ENCODE assay signal across 20 cellular contexts in genomic region chr1:1971017-1971416, GRCh38. TPM values are rescaled to one million over a fixed set of nuclear protein-coding genes. Genes with fewer than 3 reads are reported as not detected.
DNase-seq lines count a peak whose midpoint lies in the region; ATAC-seq, FAIRE-seq and TF ChIP-seq lines count a peak whose summit lies in the region.
"Had no signal": no experiment of that assay in that cellular context is flagged by ENCODE, and none has a peak within 500 bp of the region (broad histone marks: within the 10 kb centered on the region; RNA-seq: fewer than 3 reads in every experiment).

No MANE protein-coding gene starts in this region.

- H3K27me3 ChIP-seq in K562 (ENCODE audit: control insufficient read depth in 2 of 2, insufficient read depth in 2 of 2, low read length in 2 of 2): peaks cover 40 to 79% of the 10 kb centered on the region in 2 experiments
- H3K27me3 ChIP-seq in neuronal stem cell (ENCODE audit: control insufficient read depth in 3 of 3, insufficient read depth in 3 of 3, low read depth in 1 of 3, low read length in 3 of 3): peaks cover 0 to 18% (median 2%) of the 10 kb centered on the region in 3 experiments

- H3K79me2 ChIP-seq in K562 (ENCODE audit: control insufficient read depth, insufficient read depth, low read length): no peaks in the 10 kb centered on the region

- H3K4me3 ChIP-seq in K562 (no peak overlapping the region), neuronal stem cell (ENCODE audit: low read length in 2 of 2) (peak overlapping the region in 1 of 2 donors; percentile 63)
- H3K4me3 ChIP-seq: A549, GM23338 had no signal

- H3K4me1 Mint-ChIP-seq in CD14-positive monocyte: peaks cover 3% of the 10 kb centered on the region

- DNase-seq in HTR-8/SVneo (ENCODE audit: insufficient read length, low spot score) (no peak), K562 (ENCODE audit: extremely low read depth in 1 of 4, low spot score in 3 of 4) (no peak), neuronal stem cell (ENCODE audit: low spot score) (no peak), CD14-positive monocyte (ENCODE audit: low spot score) (no peak), NCI-H2081 (lab: John Stamatoyannopoulos, UW) (no peak)
- DNase-seq: BE2C; CD8-positive, alpha-beta T cell; COR-L47; DMS153; DMS79 treated with DMSO at 0.1 percent for 48 hours; EL; H9 had no signal

- H3K4me3 Mint-ChIP-seq in CD14-positive monocyte: no peak overlapping the region
- H3K4me3 Mint-ChIP-seq: CD8-positive, alpha-beta T cell; GM23338 had no signal

- no peak overlapping the region for H2BK120ac ChIP-seq in neuronal stem cell (ENCODE audit: low read depth, low read length)

- no peak overlapping the region for H3K4ac ChIP-seq in neuronal stem cell (ENCODE audit: low read length)

- H3K9ac ChIP-seq in K562 (ENCODE audit: insufficient read depth in 1 of 2, low read depth in 2 of 2, low read length in 2 of 2) (no peak overlapping the region), neuronal stem cell (ENCODE audit: low read depth, low read length, poor library complexity) (peak overlapping the region; percentile 82)

- ATAC-seq in K562: no peak
- ATAC-seq: A549; CD8-positive, alpha-beta T cell; GM23338 had no signal

- CTCF ChIA-PET in K562 (lab: Yijun Ruan, JAX; ENCODE audit: low intra/inter-chr PET ratio): no interaction called here

- H2AFZ ChIP-seq in K562 (ENCODE audit: low read depth, low read length) (no peak overlapping the region), neuronal stem cell (ENCODE audit: low read length) (no peak overlapping the region)
- H2AFZ ChIP-seq: GM23338 had no signal

- peaks cover 7 to 10% (median 8%) of the 10 kb centered on the region in 3 donors for H3K27me3 Mint-ChIP-seq in CD14-positive monocyte (ENCODE audit: low read depth in 3 of 3)

- BruUV-seq in K562 (replicated peaks; lab: Mats Ljungman, UMichigan): no TSS peak

- peak overlapping the region; percentile 11 for H3K18ac ChIP-seq in neuronal stem cell (ENCODE audit: low read length)

- TF ChIP-seq RAD21 in K562 (CRISPR knock-in tag; conservative IDR thresholded peaks at IDR 0.05 in 1 of 2, IDR thresholded peaks at IDR 0.05 in 1 of 2): no peak

- peaks cover 0 to 13% (median 2%) of the 10 kb centered on the region in 7 donors for H3K9me3 Mint-ChIP-seq in CD14-positive monocyte
- H3K9me3 Mint-ChIP-seq: CD8-positive, alpha-beta T cell had no signal

- H3K4me2 ChIP-seq in K562 (ENCODE audit: insufficient read depth, low read length) (no peak overlapping the region), neuronal stem cell (ENCODE audit: insufficient read depth, low read length, poor library complexity, severe bottlenecking) (no peak overlapping the region)
- H3K4me2 ChIP-seq: A549, GM23338 had no signal

- TF ChIP-seq CTCF in K562 (IDR thresholded peaks at IDR 0.05 in 2 of 3, conservative IDR thresholded peaks at IDR 0.05 in 1 of 3; ENCODE audit: insufficient read depth in 2 of 3, low read depth in 1 of 3, low read length in 3 of 3) (no peak), CD14-positive monocyte (IDR thresholded peaks at IDR 0.05) (no peak)

- TF ChIP-seq POLR2A in K562 (conservative IDR thresholded peaks at IDR 0.05): no peak

- WGBS in K562 (ENCODE audit: insufficient coverage, low coverage, missing lambda C conversion rate): 29% methylated on average over 17 of the region's 17 CpGs
- no CpG with 5 or more reads among the region's 17 CpGs for WGBS in neuronal stem cell (ENCODE audit: extremely low coverage in 2 of 2, insufficient read length in 2 of 2, insufficient replicate concordance in 1 of 2), 2 donors

- peak overlapping the region; percentile 51 for H2BK12ac ChIP-seq in neuronal stem cell (ENCODE audit: low read length)

- H3K23ac ChIP-seq in neuronal stem cell (ENCODE audit: low read depth, low read length, poor library complexity): peak overlapping the region; percentile 90

- FAIRE-seq in HTR-8/SVneo (lab: Jason Lieb, UNC): peak; percentile 98
- no peak for FAIRE-seq in K562 (lab: Jason Lieb, UNC)
- FAIRE-seq: A549, D721Med, G401.6, GM12892 had no signal

- in situ Hi-C loops in K562 (cut with MboI): no loop called here

- peak overlapping the region; percentile 92 for H3K14ac ChIP-seq in neuronal stem cell (ENCODE audit: low read length)

- no peaks in the 10 kb centered on the region for H3K36me3 Mint-ChIP-seq in CD14-positive monocyte
- H3K36me3 Mint-ChIP-seq: CD8-positive, alpha-beta T cell had no signal

- H3K4me1 ChIP-seq in K562 (replicated peaks in 1 of 2; ENCODE audit: control insufficient read depth in 2 of 2, insufficient read depth in 2 of 2, low read length in 2 of 2) (peaks cover 0 to 35% of the 10 kb centered on the region in 2 experiments; a peak in 1 of 5 replicates), neuronal stem cell (ENCODE audit: control insufficient read depth in 2 of 2, insufficient read depth in 1 of 2, low read depth in 1 of 2, low read length in 2 of 2) (peaks cover 0 to 12% of the 10 kb centered on the region in 2 donors)
- H3K4me1 ChIP-seq: A549, BE2C had no signal

- POLR2A ChIA-PET in K562 (lab: Yijun Ruan, JAX): no interaction called here

- peaks cover 9% of the 10 kb centered on the region for H3K9me3 ChIP-seq in K562 (replicated peaks; ENCODE audit: control insufficient read depth, insufficient read depth, low read depth, low read length)
- H3K9me3 ChIP-seq in neuronal stem cell (replicated peaks in 1 of 2; ENCODE audit: control insufficient read depth in 2 of 2, insufficient read depth in 1 of 2, low read depth in 1 of 2, low read length in 2 of 2): peaks cover 7 to 12% of the 10 kb centered on the region in 2 donors
- H3K9me3 ChIP-seq: A549 had no signal

- intact Hi-C loops in K562 (cut with micrococcal nuclease): no loop called here
- intact Hi-C loops in CD14-positive monocyte (cut with micrococcal nuclease): no loop called here

- H4K20me1 ChIP-seq in K562 (replicated peaks; ENCODE audit: control insufficient read depth, insufficient read depth, low read length): peaks cover 7% of the 10 kb centered on the region; the same call in 1 of the 2 replicates

- H3K36me3 ChIP-seq in K562 (ENCODE audit: control insufficient read depth, insufficient read depth, low read length) (no peaks in the 10 kb centered on the region), neuronal stem cell (replicated peaks in 1 of 2; ENCODE audit: control insufficient read depth in 2 of 2, insufficient read depth in 2 of 2, low read length in 2 of 2) (no peaks in the 10 kb centered on the region)
- H3K36me3 ChIP-seq: BE2C had no signal

- no peak overlapping the region for H3K27ac Mint-ChIP-seq in CD14-positive monocyte
- H3K27ac Mint-ChIP-seq: CD8-positive, alpha-beta T cell; GM23338 had no signal

- H3K27ac ChIP-seq in K562 (ENCODE audit: extremely low read depth, low read depth, low read length) (no peak overlapping the region), neuronal stem cell (replicated peaks; ENCODE audit: low read length) (no peak overlapping the region)
- H3K27ac ChIP-seq: A549, C4-2B had no signal

- no peak overlapping the region for H2BK5ac ChIP-seq in neuronal stem cell (ENCODE audit: low read length)

- TF ChIP-seq EP300 in K562 (IDR thresholded peaks at IDR 0.05; ENCODE audit: low read length): no peak

- no peak overlapping the region for H4K8ac ChIP-seq in neuronal stem cell (ENCODE audit: low read depth, low read length)

- no peak overlapping the region for H2AK5ac ChIP-seq in neuronal stem cell (ENCODE audit: low read depth, low read length)

- H3K79me1 ChIP-seq in neuronal stem cell (ENCODE audit: low read depth, low read length): peaks cover 3% of the 10 kb centered on the region

- H2BK15ac ChIP-seq in neuronal stem cell (ENCODE audit: low read length): no peak overlapping the region

- H3K9me1 ChIP-seq in K562 (ENCODE audit: control insufficient read depth, insufficient read depth, low read length): no peaks in the 10 kb centered on the region

- H4K91ac ChIP-seq in neuronal stem cell (ENCODE audit: low read depth, low read length, poor library complexity): no peak overlapping the region

RNA-seq across cellular contexts. Expression of gene CFAP74, which starts 32.6 kb away (rescaled TPM):
- total RNA-seq in K562 (2011; cell fraction: chromatin; rRNA removed; ENCODE audit: low replicate concordance): not detected in 2 replicates
- not detected in 2 replicates for total RNA-seq in K562 (2011; cell fraction: nucleolus; rRNA removed)
- total RNA-seq in K562 (2011; cell fraction: nucleoplasm; rRNA removed): not detected in 2 replicates
- total RNA-seq in K562 (2014; rRNA removed): 0.04 and 0.05 TPM in 2 replicates
- 0.15 and 0.41 TPM in 2 replicates for total RNA-seq in K562 (2014; rRNA removed; fragmentation: Illumina TruSeq; extraction: Trizol)
- total RNA-seq in K562 (2015; rRNA removed; fragmentation: Illumina TruSeq; extraction: Trizol): 0.08 TPM in 1 of 2 replicates, not detected in the other
- not detected in 2 replicates for total RNA-seq in K562 (2021)
- not detected in 2 replicates for polyA plus RNA-seq in K562 (2011; rRNA removed)
- polyA plus RNA-seq in K562 (2011; cell fraction: cytosol; rRNA removed): not detected in 2 replicates
- not detected in 2 replicates for polyA plus RNA-seq in K562 (2011; cell fraction: nucleus; rRNA removed)
- 0.05 and 2.2 TPM in 2 replicates for polyA plus RNA-seq in K562 (2012)
- polyA plus RNA-seq in K562 (2014; fragmentation: Illumina TruSeq; extraction: Trizol): not detected in 2 replicates
- polyA plus RNA-seq in K562 (2014; fragmentation: Nextera tagmentation; extraction: Ambion mirVana): not detected
- polyA plus RNA-seq in K562 (2014; rRNA removed): 0.03 and 0.04 TPM in 2 replicates
- not detected in 2 replicates for polyA minus RNA-seq in K562 (2011; rRNA and poly(A)+ RNA removed)
- polyA minus RNA-seq in K562 (2011; cell fraction: cytosol; rRNA and poly(A)+ RNA removed): not detected in 2 replicates
- polyA minus RNA-seq in K562 (2011; cell fraction: nucleus; rRNA and poly(A)+ RNA removed): not detected in 2 replicates
- polyA plus RNA-seq in neuronal stem cell (2013, experiment 1 of 2): 0.31 TPM
- 0.22 TPM for polyA plus RNA-seq in neuronal stem cell (2013, experiment 2 of 2)
- polyA plus RNA-seq in CD14-positive monocyte: not detected
- total RNA-seq: CD8-positive, alpha-beta T cell; GM23338; HT1080 had no signal
- polyA plus RNA-seq: AG04450 had no signal

RNA-seq across cellular contexts. Expression of gene GABRD, which starts 48.1 kb away (rescaled TPM):
- not detected in 2 replicates for total RNA-seq in K562 (2011; cell fraction: chromatin; rRNA removed; ENCODE audit: low replicate concordance)
- not detected in 2 replicates for total RNA-seq in K562 (2011; cell fraction: nucleolus; rRNA removed)
- total RNA-seq in K562 (2011; cell fraction: nucleoplasm; rRNA removed): not detected in 2 replicates
- not detected in 2 replicates for total RNA-seq in K562 (2014; rRNA removed)
- 0.07 TPM in 1 of 2 replicates, not detected in the other for total RNA-seq in K562 (2014; rRNA removed; fragmentation: Illumina TruSeq; extraction: Trizol)
- total RNA-seq in K562 (2015; rRNA removed; fragmentation: Illumina TruSeq; extraction: Trizol): not detected in 2 replicates
- total RNA-seq in K562 (2021): not detected in 2 replicates
- not detected in 2 replicates for polyA plus RNA-seq in K562 (2011; rRNA removed)
- polyA plus RNA-seq in K562 (2011; cell fraction: cytosol; rRNA removed): not detected in 2 replicates
- polyA plus RNA-seq in K562 (2011; cell fraction: nucleus; rRNA removed): not detected in 2 replicates
- polyA plus RNA-seq in K562 (2012): 0.04 and 0.07 TPM in 2 replicates
- polyA plus RNA-seq in K562 (2014; fragmentation: Illumina TruSeq; extraction: Trizol): not detected in 2 replicates
- not detected for polyA plus RNA-seq in K562 (2014; fragmentation: Nextera tagmentation; extraction: Ambion mirVana)
- polyA plus RNA-seq in K562 (2014; rRNA removed): not detected in 2 replicates
- polyA minus RNA-seq in K562 (2011; rRNA and poly(A)+ RNA removed): not detected in 2 replicates
- not detected in 2 replicates for polyA minus RNA-seq in K562 (2011; cell fraction: cytosol; rRNA and poly(A)+ RNA removed)
- polyA minus RNA-seq in K562 (2011; cell fraction: nucleus; rRNA and poly(A)+ RNA removed): not detected in 2 replicates
- 0.08 TPM for polyA plus RNA-seq in neuronal stem cell (2013, experiment 1 of 2)
- 0.04 TPM for polyA plus RNA-seq in neuronal stem cell (2013, experiment 2 of 2)
- polyA plus RNA-seq in CD14-positive monocyte: not detected
- total RNA-seq: HT1080 had no signal
- polyA plus RNA-seq: AG04450 had no signal

RNA-seq across cellular contexts. Expression of gene TMEM52, which starts 51.9 kb away (rescaled TPM):
- total RNA-seq in K562 (2011; cell fraction: chromatin; rRNA removed; ENCODE audit: low replicate concordance): 5.7 and 20.2 TPM in 2 replicates
- 23.0 and 23.7 TPM in 2 replicates for total RNA-seq in K562 (2011; cell fraction: nucleolus; rRNA removed)
- 12.5 and 15.1 TPM in 2 replicates for total RNA-seq in K562 (2011; cell fraction: nucleoplasm; rRNA removed)
- total RNA-seq in K562 (2014; rRNA removed) (19.2 and 24.9 TPM in 2 replicates), K562 (2014; rRNA removed; fragmentation: Illumina TruSeq; extraction: Trizol) (1.9 and 4.3 TPM in 2 replicates), K562 (2015; rRNA removed; fragmentation: Illumina TruSeq; extraction: Trizol) (6.8 and 7.9 TPM in 2 replicates), K562 (2021) (21.5 and 22.5 TPM in 2 replicates)
- polyA plus RNA-seq in K562 (2011; rRNA removed) (6.8 and 10.6 TPM in 2 replicates), K562 (2014; fragmentation: Illumina TruSeq; extraction: Trizol) (14.1 and 18.1 TPM in 2 replicates), K562 (2014; fragmentation: Nextera tagmentation; extraction: Ambion mirVana) (1 to 10 TPM in 1 of 2 experiments, under 1 TPM in 1; 0.37 to 1.4 TPM), K562 (2014; rRNA removed) (15.3 and 17.2 TPM in 2 replicates), CD14-positive monocyte (not detected)
- 17.0 and 45.9 TPM in 2 replicates for polyA plus RNA-seq in K562 (2011; cell fraction: cytosol; rRNA removed)
- polyA plus RNA-seq in K562 (2011; cell fraction: nucleus; rRNA removed): 31.9 and 53.9 TPM in 2 replicates
- 8.9 and 9.5 TPM in 2 replicates for polyA plus RNA-seq in K562 (2012)
- 2.1 and 3.8 TPM in 2 replicates for polyA minus RNA-seq in K562 (2011; rRNA and poly(A)+ RNA removed)
- polyA minus RNA-seq in K562 (2011; cell fraction: cytosol; rRNA and poly(A)+ RNA removed): 8.1 and 9.6 TPM in 2 replicates
- 5.1 and 6.1 TPM in 2 replicates for polyA minus RNA-seq in K562 (2011; cell fraction: nucleus; rRNA and poly(A)+ RNA removed)
- 7.3 TPM for polyA plus RNA-seq in neuronal stem cell (2013, experiment 1 of 2)
- polyA plus RNA-seq in neuronal stem cell (2013, experiment 2 of 2): 7.1 TPM

RNA-seq across cellular contexts. Expression of gene CALML6, which starts 56.0 kb away (rescaled TPM):
- 0.56 and 0.69 TPM in 2 replicates for total RNA-seq in K562 (2011; cell fraction: chromatin; rRNA removed; ENCODE audit: low replicate concordance)
- 0.33 and 0.39 TPM in 2 replicates for total RNA-seq in K562 (2011; cell fraction: nucleolus; rRNA removed)
- not detected in 2 replicates for total RNA-seq in K562 (2011; cell fraction: nucleoplasm; rRNA removed)
- total RNA-seq in K562 (2014; rRNA removed) (not detected in 2 replicates), K562 (2014; rRNA removed; fragmentation: Illumina TruSeq; extraction: Trizol) (not detected in 2 replicates), K562 (2015; rRNA removed; fragmentation: Illumina TruSeq; extraction: Trizol) (not detected in 2 replicates), K562 (2021) (not detected in 2 replicates)
- polyA plus RNA-seq in K562 (2011; rRNA removed) (0.14 TPM in 1 of 2 replicates, not detected in the other), K562 (2014; fragmentation: Illumina TruSeq; extraction: Trizol) (not detected in 2 replicates), K562 (2014; fragmentation: Nextera tagmentation; extraction: Ambion mirVana) (not detected), K562 (2014; rRNA removed) (0.16 TPM in 1 of 2 replicates, not detected in the other), CD14-positive monocyte (not detected)
- not detected in 2 replicates for polyA plus RNA-seq in K562 (2011; cell fraction: cytosol; rRNA removed)
- polyA plus RNA-seq in K562 (2011; cell fraction: nucleus; rRNA removed): 0.10 and 0.68 TPM in 2 replicates
- 0.08 and 0.53 TPM in 2 replicates for polyA plus RNA-seq in K562 (2012)
- not detected in 2 replicates for polyA minus RNA-seq in K562 (2011; rRNA and poly(A)+ RNA removed)
- polyA minus RNA-seq in K562 (2011; cell fraction: cytosol; rRNA and poly(A)+ RNA removed): not detected in 2 replicates
- not detected in 2 replicates for polyA minus RNA-seq in K562 (2011; cell fraction: nucleus; rRNA and poly(A)+ RNA removed)
- polyA plus RNA-seq in neuronal stem cell (2013, experiment 1 of 2): 0.07 TPM
- 0.08 TPM for polyA plus RNA-seq in neuronal stem cell (2013, experiment 2 of 2)
- total RNA-seq: HT1080 had no signal
- polyA plus RNA-seq: GM23338 had no signal
